30 cellular contexts compared by ENCODE assay signal in genomic region chr12:104475269-104475668, GRCh38. TPM values are rescaled to one million over a fixed set of nuclear protein-coding genes. Genes with fewer than 3 reads are reported as not detected.
DNase-seq lines count a peak whose midpoint lies in the region; ATAC-seq, FAIRE-seq and TF ChIP-seq lines count a peak whose summit lies in the region.
"Had no signal": no experiment of that assay in that cellular context is flagged by ENCODE, and none has a peak within 500 bp of the region (broad histone marks: within the 10 kb centered on the region; RNA-seq: fewer than 3 reads in every experiment).

No MANE protein-coding gene starts in this region.

- H3K79me1 ChIP-seq in H9 (ENCODE audit: insufficient read depth, low read depth, low read length, poor library complexity, severe bottlenecking) = no peaks in the 10 kb centered on the region

- H3K9me3 ChIP-seq in HEK293 (ENCODE audit: control insufficient read depth, insufficient read depth, low read depth, low read length) (no peaks in the 10 kb centered on the region), small intestine (ENCODE audit: control insufficient read depth, low read depth) (no peaks in the 10 kb centered on the region), H9 (ENCODE audit: control insufficient read depth, low read depth, low read length) (no peaks in the 10 kb centered on the region)
- H3K9me3 ChIP-seq: breast epithelium, mucosa of descending colon, pancreas had no signal

- H4K8ac ChIP-seq in H9 (replicated peaks; ENCODE audit: insufficient read length, low read depth, low read length) = no peak overlapping the region

- no peak overlapping the region for H3K4me3 Mint-ChIP-seq in activated CD8-positive, alpha-beta memory T cell treated with anti-CD3 and anti-CD28 coated beads, Interleukin-2, amount 10 ng/mL, durations not matched to agents 7 days and 5 days
- H3K4me3 Mint-ChIP-seq in activated B cell treated with CpG ODN at 0.5 μM for 24 hours (no peak overlapping the region), H9 (no peak overlapping the region)
- H3K4me3 Mint-ChIP-seq in stimulated activated naive B cell treated with anti-CD40 and anti-IgM and Interleukin-4, amounts not matched to agents 10 μg/mL and 1 μg/mL and 100 μg/mL, for 72 hours = no peak overlapping the region
- H3K4me3 Mint-ChIP-seq: activated naive CD4-positive, alpha-beta T cell treated with anti-CD3 and anti-CD28 coated beads, Interleukin-2, amount 50 U/mL, for 24 hours; neural crest cell had no signal

- POLR2A ChIA-PET in HEK293 (lab: Yijun Ruan, JAX) = interaction anchor here (0.6 kb wide), 1 partner anchor 18 kb away, joined by 4 read pairs; no protein-coding TSS in a partner anchor
- POLR2A ChIA-PET in activated B cell treated with CpG ODN at 0.5 μM for 24 hours (lab: Charles Lee) = interaction anchor here (0.7 to 0.8 kb wide), 2 partner anchors 16 to 96 kb away, joined by 3 read pairs; no protein-coding TSS in a partner anchor

- no peak overlapping the region for H3K4ac ChIP-seq in H9 (ENCODE audit: low read depth, low read length)

- H3K36me3 ChIP-seq in HEK293 (ENCODE audit: control insufficient read depth in 2 of 2, insufficient read depth in 1 of 2, low read length in 2 of 2) (no peaks in the 10 kb centered on the region), small intestine (ENCODE audit: control insufficient read depth in 2 of 2, insufficient read depth in 2 of 2, low read length in 2 of 2) (peaks cover 0 to 2% of the 10 kb centered on the region in 2 donors)
- H3K36me3 ChIP-seq: breast epithelium, pancreas had no signal

- no peak overlapping the region for H3K18ac ChIP-seq in H9 (ENCODE audit: insufficient read length, low read depth, low read length)

- H2BK5ac ChIP-seq in H9 (ENCODE audit: insufficient read length, low read length) = no peak overlapping the region

- WGBS in small intestine, 3 donors = 7 to 51% (median 31%) methylated on average over 1 of the region's 1 CpG
- no CpG with 5 or more reads among the region's 1 CpG for WGBS in H9 (ENCODE audit: extremely low coverage, insufficient read length, low lambda C conversion rate)

- no peak overlapping the region for H2BK20ac ChIP-seq in H9 (ENCODE audit: low read depth, low read length, poor library complexity, severe bottlenecking)

- H3K23me2 ChIP-seq in H9 (ENCODE audit: insufficient read length, low read depth, low read length, poor library complexity, severe bottlenecking) = no peaks in the 10 kb centered on the region

- peaks cover 38% of the 10 kb centered on the region for H3K36me3 Mint-ChIP-seq in activated CD8-positive, alpha-beta memory T cell treated with anti-CD3 and anti-CD28 coated beads, Interleukin-2, amount 10 ng/mL, durations not matched to agents 7 days and 5 days
- H3K36me3 Mint-ChIP-seq in activated B cell treated with CpG ODN at 0.5 μM for 24 hours (ENCODE audit: low read depth) (peaks cover 7% of the 10 kb centered on the region), H9 (ENCODE audit: insufficient read depth in 1 of 3, low read depth in 3 of 3) (no peaks in the 10 kb centered on the region)
- H3K36me3 Mint-ChIP-seq in stimulated activated naive B cell treated with anti-CD40 and anti-IgM and Interleukin-4, amounts not matched to agents 10 μg/mL and 1 μg/mL and 100 μg/mL, for 72 hours = peaks cover 18 to 36% of the 10 kb centered on the region in 2 donors

- H4K20me1 ChIP-seq in H9 (ENCODE audit: control insufficient read depth, insufficient read depth, insufficient read length) = no peaks in the 10 kb centered on the region

- no peaks in the 10 kb centered on the region for H3K79me2 ChIP-seq in H9 (ENCODE audit: insufficient read depth, low read length)

- no peak overlapping the region for H4K5ac ChIP-seq in H9 (ENCODE audit: insufficient read length, low read depth, low read length)

- no peaks in the 10 kb centered on the region for H3K4me1 ChIP-seq in HEK293 (ENCODE audit: control insufficient read depth, insufficient read depth, low read length)
- H3K4me1 ChIP-seq in small intestine (ENCODE audit: control insufficient read depth in 2 of 2, insufficient read depth in 1 of 2, low read depth in 1 of 2, low read length in 1 of 2) = peaks cover 2 to 27% of the 10 kb centered on the region in 2 donors
- no peaks in the 10 kb centered on the region for H3K4me1 ChIP-seq in H9 (ENCODE audit: insufficient read depth, low read length)
- H3K4me1 ChIP-seq: breast epithelium, pancreas had no signal

- H2BK12ac ChIP-seq in H9 (ENCODE audit: insufficient read length, low read depth, low read length) = no peak overlapping the region

- no peak for FAIRE-seq in small intestine (lab: Jason Lieb, UNC)
- FAIRE-seq: GM12892 had no signal

- H3K9ac ChIP-seq in H9 (ENCODE audit: extremely low read depth, insufficient read length, low read length) = no peak overlapping the region

- intact Hi-C loops in activated B cell treated with CpG ODN at 0.5 μM for 24 hours (cut with micrococcal nuclease) = loop anchor here (5.0 kb wide), 3 partner anchors 47 to 107 kb away; no protein-coding TSS in a partner anchor

- H3K27me3 Mint-ChIP-seq in activated CD8-positive, alpha-beta memory T cell treated with anti-CD3 and anti-CD28 coated beads, Interleukin-2, amount 10 ng/mL, durations not matched to agents 7 days and 5 days = no peaks in the 10 kb centered on the region
- no peaks in the 10 kb centered on the region for H3K27me3 Mint-ChIP-seq in activated B cell treated with CpG ODN at 0.5 μM for 24 hours
- no peaks in the 10 kb centered on the region for H3K27me3 Mint-ChIP-seq in stimulated activated naive B cell treated with anti-CD40 and anti-IgM and Interleukin-4, amounts not matched to agents 10 μg/mL and 1 μg/mL and 100 μg/mL, for 72 hours
- no peaks in the 10 kb centered on the region for H3K27me3 Mint-ChIP-seq in H9 (ENCODE audit: low read depth)
- H3K27me3 Mint-ChIP-seq: activated naive CD4-positive, alpha-beta T cell treated with anti-CD3 and anti-CD28 coated beads, Interleukin-2, amount 50 U/mL, for 24 hours had no signal

- no peak overlapping the region for H3K56ac ChIP-seq in H9 (ENCODE audit: insufficient read length, low read depth, low read length)

- no peak overlapping the region for H3K27ac ChIP-seq in HEK293 (ENCODE audit: extremely low read depth, low read depth, low read length)
- no peak overlapping the region for H3K27ac ChIP-seq in small intestine (ENCODE audit: low read depth in 1 of 2, low read length in 1 of 2)
- no peak overlapping the region for H3K27ac ChIP-seq in H9 (ENCODE audit: insufficient read length, low read depth, low read length)
- H3K27ac ChIP-seq: breast epithelium, pancreas had no signal

- no peak overlapping the region for H3K4me2 ChIP-seq in H9 (ENCODE audit: insufficient read depth, insufficient read length, low read length)

- CTCF ChIA-PET in activated CD8-positive, alpha-beta memory T cell treated with anti-CD3 and anti-CD28 coated beads, Interleukin-2, amount 10 ng/mL, durations not matched to agents 7 days and 5 days (lab: Charles Lee) = interaction anchor here (0.7 kb wide), 1 partner anchor 12 kb away, joined by 3 read pairs; no protein-coding TSS in a partner anchor
- CTCF ChIA-PET in HEK293 (lab: Yijun Ruan, JAX) (no interaction called here), activated B cell treated with CpG ODN at 0.5 μM for 24 hours (lab: Charles Lee) (no interaction called here)

- no peak overlapping the region for H3T11ph ChIP-seq in H9 (ENCODE audit: low read length)

- no peak overlapping the region for H2BK15ac ChIP-seq in H9 (ENCODE audit: low read depth, low read length)

- no peak overlapping the region for H2AK5ac ChIP-seq in H9 (ENCODE audit: insufficient read length, low read length)

- TF ChIP-seq CTCF in HEK293 (tag by site-specific recombination; IDR thresholded peaks at IDR 0.05) (no peak), activated B cell treated with CpG ODN at 0.5 μM for 24 hours (IDR thresholded peaks at IDR 0.05) (no peak), H9 (conservative IDR thresholded peaks at IDR 0.05) (no peak)

- H3K14ac ChIP-seq in H9 (ENCODE audit: insufficient read depth, low read length) = no peak overlapping the region

- DNase-seq in activated CD8-positive, alpha-beta memory T cell treated with anti-CD3 and anti-CD28 coated beads, Interleukin-2, amount 10 ng/mL, durations not matched to agents 7 days and 5 days = no peak
- DNase-seq in activated CD8-positive, alpha-beta memory T cell treated with anti-CD3 and anti-CD28 coated beads, Interleukin-2, amount 50 U/mL, for 4 hours = no peak
- DNase-seq in activated B cell treated with CpG ODN at 0.5 μM for 24 hours (no peak), small intestine (no peak), H9 (no peak), NCI-H2227 treated with DMSO at 0.1 percent for 48 hours (lab: John Stamatoyannopoulos, UW) (no peak)
- no peak for DNase-seq in stimulated activated naive B cell treated with anti-CD40 and anti-IgM and Interleukin-4, amounts not matched to agents 10 μg/mL and 1 μg/mL and 100 μg/mL, for 72 hours
- DNase-seq: activated CD4-positive, alpha-beta T cell treated with anti-CD3 and anti-CD28 coated beads for 48 hours; amygdala; Calu3; effector CD8-positive, alpha-beta T cell; erythroblast; kidney; mucosa of descending colon; NCI-H1105 treated with DMSO at 0.1 percent for 48 hours; NCI-H2081 treated with DMSO at 0.1 percent for 48 hours; NCI-H345; pancreas; PC-3; retina; stimulated activated CD4-positive, alpha-beta T cell treated with anti-CD3 and anti-CD28 coated beads, Interleukin-1b, Interleukin-23, amount 100 ng/mL, for 48 hours; trophoblast cell had no signal

- H3K27me3 ChIP-seq in small intestine (ENCODE audit: control insufficient read depth in 2 of 2, insufficient read depth in 2 of 2, low read length in 2 of 2) (no peaks in the 10 kb centered on the region), H9 (ENCODE audit: insufficient read depth, low read length) (no peaks in the 10 kb centered on the region)
- H3K27me3 ChIP-seq: breast epithelium, pancreas had no signal

- peaks cover 88% of the 10 kb centered on the region for H3K4me1 Mint-ChIP-seq in activated CD8-positive, alpha-beta memory T cell treated with anti-CD3 and anti-CD28 coated beads, Interleukin-2, amount 10 ng/mL, durations not matched to agents 7 days and 5 days
- H3K4me1 Mint-ChIP-seq in activated B cell treated with CpG ODN at 0.5 μM for 24 hours (peaks cover 88% of the 10 kb centered on the region), H9 (peaks cover 21 to 30% of the 10 kb centered on the region in 2 experiments)
- H3K4me1 Mint-ChIP-seq in stimulated activated naive B cell treated with anti-CD40 and anti-IgM and Interleukin-4, amounts not matched to agents 10 μg/mL and 1 μg/mL and 100 μg/mL, for 72 hours = peaks cover 58 to 83% of the 10 kb centered on the region in 2 donors

- ATAC-seq in activated CD8-positive, alpha-beta memory T cell treated with anti-CD3 and anti-CD28 coated beads, Interleukin-2, amount 10 ng/mL, durations not matched to agents 7 days and 5 days = no peak
- no peak for ATAC-seq in activated B cell treated with CpG ODN at 0.5 μM for 24 hours (ENCODE audit: low read depth)
- no peak for ATAC-seq in stimulated activated naive B cell treated with anti-CD40 and anti-IgM and Interleukin-4, amounts not matched to agents 10 μg/mL and 1 μg/mL and 100 μg/mL, for 72 hours (replicated peaks)
- ATAC-seq: mucosa of descending colon, pancreas, PC-3, SK-N-SH treated with all-trans-retinoic acid at 6 μM for 48 hours had no signal

- H3K4me3 ChIP-seq in HEK293 (ENCODE audit: low read depth, low read length) = no peak overlapping the region
- no peak overlapping the region for H3K4me3 ChIP-seq in small intestine (ENCODE audit: low read depth in 1 of 2, low read length in 2 of 2)
- H3K4me3 ChIP-seq: breast epithelium, lung, mucosa of descending colon, pancreas, skin epidermis had no signal

- no peak overlapping the region for H3K23ac ChIP-seq in H9 (ENCODE audit: insufficient read length, low read depth, low read length)

- H2BK120ac ChIP-seq in H9 (ENCODE audit: low read depth, low read length, poor library complexity, severe bottlenecking) = no peak overlapping the region

- H4K91ac ChIP-seq in H9 (ENCODE audit: insufficient read length, low read depth, low read length) = no peak overlapping the region

- H3K9me3 Mint-ChIP-seq in activated CD8-positive, alpha-beta memory T cell treated with anti-CD3 and anti-CD28 coated beads, Interleukin-2, amount 10 ng/mL, durations not matched to agents 7 days and 5 days (ENCODE audit: low read depth) = peaks cover 4% of the 10 kb centered on the region
- H3K9me3 Mint-ChIP-seq in activated B cell treated with CpG ODN at 0.5 μM for 24 hours (peaks cover 3% of the 10 kb centered on the region), H9 (no peaks in the 10 kb centered on the region; a peak in 2 of 5 replicates)
- peaks cover 0 to 5% of the 10 kb centered on the region in 2 donors for H3K9me3 Mint-ChIP-seq in stimulated activated naive B cell treated with anti-CD40 and anti-IgM and Interleukin-4, amounts not matched to agents 10 μg/mL and 1 μg/mL and 100 μg/mL, for 72 hours
- H3K9me3 Mint-ChIP-seq: activated naive CD4-positive, alpha-beta T cell treated with anti-CD3 and anti-CD28 coated beads, Interleukin-2, amount 50 U/mL, for 24 hours; neural crest cell had no signal

- no peak overlapping the region for H2AFZ ChIP-seq in H9 (ENCODE audit: low read length)

- H3K27ac Mint-ChIP-seq in activated CD8-positive, alpha-beta memory T cell treated with anti-CD3 and anti-CD28 coated beads, Interleukin-2, amount 10 ng/mL, durations not matched to agents 7 days and 5 days = peak overlapping the region; percentile 61
- H3K27ac Mint-ChIP-seq in activated B cell treated with CpG ODN at 0.5 μM for 24 hours (peak overlapping the region; percentile 21), H9 (no peak overlapping the region; a peak in 1 of 7 replicates)
- H3K27ac Mint-ChIP-seq in stimulated activated naive B cell treated with anti-CD40 and anti-IgM and Interleukin-4, amounts not matched to agents 10 μg/mL and 1 μg/mL and 100 μg/mL, for 72 hours = peak overlapping the region; percentile 37
- H3K27ac Mint-ChIP-seq: activated naive CD4-positive, alpha-beta T cell treated with anti-CD3 and anti-CD28 coated beads, Interleukin-2, amount 50 U/mL, for 24 hours had no signal

RNA-seq across cellular contexts. Expression of gene CHST11, which starts 18.5 kb away (rescaled TPM):
- 100 to 1,000 TPM; 123 to 141 TPM for total RNA-seq in activated CD8-positive, alpha-beta memory T cell treated with anti-CD3 and anti-CD28 coated beads, Interleukin-2, amount 10 ng/mL, durations not matched to agents 7 days and 5 days
- 40.1 and 40.6 TPM in 2 replicates for total RNA-seq in activated B cell treated with CpG ODN at 0.5 μM for 24 hours
- 1 to 10 TPM in 2 of 3 donors, under 1 TPM in 1; 0.89 to 2.9 (median 1.1) TPM for polyA plus RNA-seq in small intestine
- total RNA-seq in H9 (2021) = 6.7 and 7.9 TPM in 2 replicates

Comparison
In these comparisons a context has a peak if more than half of its experiments do, and no peak if none do; other contexts are left out.
1. H3K27ac Mint-ChIP-seq: peak in activated CD8-positive, alpha-beta memory T cell treated with anti-CD3 and anti-CD28 coated beads, Interleukin-2, amount 10 ng/mL, durations not matched to agents 7 days and 5 days (single experiment), activated B cell treated with CpG ODN at 0.5 μM for 24 hours (single experiment) and stimulated activated naive B cell treated with anti-CD40 and anti-IgM and Interleukin-4, amounts not matched to agents 10 μg/mL and 1 μg/mL and 100 μg/mL, for 72 hours (single experiment); none in H9 (0 of 3).